ENCODE assay signal across 8 cellular contexts in the genomic region with DNA sequence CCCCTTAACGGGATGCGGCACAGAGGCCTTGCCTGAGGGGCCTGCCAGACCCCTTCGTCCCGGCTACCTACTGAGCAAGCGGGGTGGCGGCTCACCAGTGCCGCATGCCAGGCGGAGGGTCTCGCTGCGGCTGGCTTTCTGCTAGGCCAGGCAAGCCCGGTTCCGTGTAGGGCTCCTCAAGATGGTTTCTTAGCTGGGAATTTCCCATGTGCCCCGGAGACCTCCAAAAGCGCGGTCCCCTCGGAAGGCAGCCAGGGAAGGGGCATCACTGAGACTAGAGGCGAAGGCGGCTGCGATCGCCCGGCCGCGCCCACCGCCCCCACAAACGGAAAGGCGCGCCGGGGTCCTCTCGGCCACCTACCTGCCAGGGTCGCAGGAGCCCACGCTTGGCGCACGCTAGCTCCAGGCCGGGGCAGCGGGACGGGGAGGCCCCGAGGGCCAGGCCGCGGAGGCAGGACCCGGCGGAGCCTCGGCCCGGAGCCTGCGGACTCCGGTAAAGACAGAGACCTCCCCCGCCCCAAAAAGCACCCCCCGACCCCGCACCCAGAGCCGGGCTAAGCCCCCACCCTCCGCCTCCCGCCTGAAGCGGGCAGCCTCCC. TPM values are rescaled to one million over a fixed set of nuclear protein-coding genes. Genes with fewer than 3 reads are reported as not detected.
A peak's percentile ranks its signal among the peaks of the same experiment; 100 is the strongest.
DNase-seq lines count a peak whose midpoint lies in the region; ATAC-seq, FAIRE-seq and TF ChIP-seq lines count a peak whose summit lies in the region.

No MANE protein-coding gene starts in this region.

- no peaks in the 10 kb centered on the region for H3K36me3 ChIP-seq in PC-9 (ENCODE audit: low read depth)
- H3K36me3 ChIP-seq in GM12878 (ENCODE audit: control insufficient read depth in 2 of 2, insufficient read depth in 2 of 2, low read length in 1 of 2), result no peaks in the 10 kb centered on the region
- H3K36me3 ChIP-seq in kidney (ENCODE audit: control insufficient read depth in 1 of 2, insufficient read depth in 2 of 2, low read length in 2 of 2), result no peaks in the 10 kb centered on the region

- H3K27me3 ChIP-seq in PC-9 (ENCODE audit: insufficient read depth, low read depth) (no peaks in the 10 kb centered on the region), GM12878 (replicated peaks in 1 of 2; ENCODE audit: control insufficient read depth in 2 of 2, insufficient read depth in 2 of 2, low read length in 1 of 2) (no peaks in the 10 kb centered on the region)

- peaks cover 16% of the 10 kb centered on the region for H3K4me1 ChIP-seq in PC-9 (replicated peaks; ENCODE audit: insufficient read depth)
- H3K4me1 ChIP-seq in GM12878 (ENCODE audit: control insufficient read depth, insufficient read depth, low read length), result peaks cover 36% of the 10 kb centered on the region
- peaks cover 5 to 14% of the 10 kb centered on the region in 2 donors for H3K4me1 ChIP-seq in kidney (ENCODE audit: control insufficient read depth in 1 of 2, insufficient read depth in 1 of 2, low read depth in 1 of 2, low read length in 2 of 2)

- POLR2A ChIA-PET in PC-9 (lab: Charles Lee; ENCODE audit: unreplicated experiment) (no interaction called here), GM12878 (lab: Charles Lee) (interaction anchor here (0.6 to 1.6 kb wide), 8 partner anchors 11 to 78 kb away, joined by 3 to 7 read pairs (median 4); a partner anchor contains a TSS)

- CTCF ChIA-PET in PC-9 (lab: Charles Lee), result interaction anchor here (0.5 to 1.1 kb wide), 4 partner anchors 43 to 926 kb away, joined by 3 to 9 read pairs (median 4); a partner anchor contains a TSS
- CTCF ChIA-PET in GM12878 (lab: Yijun Ruan, JAX), result interaction anchor here (0.9 to 5.0 kb wide), 9 partner anchors 10 to 171 kb away, joined by 3 to 58 read pairs (median 6); a partner anchor contains a TSS

- RAD21 ChIA-PET in GM12878 (lab: Charles Lee; ENCODE audit: unreplicated experiment), result interaction anchor here (1.0 to 3.7 kb wide), 12 partner anchors 10 to 228 kb away, joined by 3 to 39 read pairs (median 6); a partner anchor contains a TSS

- peaks cover 4% of the 10 kb centered on the region; the same call in 1 of the 2 replicates for H4K20me1 ChIP-seq in PC-9 (ENCODE audit: insufficient read depth)
- no peaks in the 10 kb centered on the region for H4K20me1 ChIP-seq in GM12878 (ENCODE audit: control insufficient read depth, insufficient read depth)

- H3K4me3 ChIP-seq in PC-9, result peak overlapping the region; percentile 68
- H3K4me3 ChIP-seq in GM12878, result peak overlapping the region; percentile 78
- H3K4me3 ChIP-seq in kidney (ENCODE audit: low read length in 2 of 2), result peak overlapping the region; percentile 61 to 82

- H2AFZ ChIP-seq in PC-9 (peak overlapping the region; percentile 61), GM12878 (ENCODE audit: control insufficient read depth, low read depth, low read length) (no peak overlapping the region)

- in situ Hi-C loops in G401 (cut with HindIII; ENCODE audit: low sequenced_read_pairs) (loop anchor here (25.0 kb wide), 1 partner anchor 113 kb away; no protein-coding TSS in a partner anchor), GM12878 (cut with MboI) (no loop called here)

- WGBS in GM12878 (ENCODE audit: insufficient coverage, insufficient replicate concordance, low lambda C conversion rate, missing lambda C conversion rate), result 2% methylated on average over 50 of the region's 52 CpGs

- TF ChIP-seq CTCF in PC-9 (conservative IDR thresholded peaks at IDR 0.05) (no peak), GM12878 (IDR thresholded peaks at IDR 0.05 in 2 of 3, conservative IDR thresholded peaks at IDR 0.05 in 1 of 3; ENCODE audit: control insufficient read depth in 2 of 3, extremely low read depth in 1 of 3, insufficient read depth in 1 of 3, low read depth in 3 of 3, low read length in 3 of 3) (no peak), kidney (IDR thresholded peaks at IDR 0.05; ENCODE audit: borderline replicate concordance, extremely low read depth, insufficient read depth) (no peak)

- H3K79me2 ChIP-seq in PC-9 (ENCODE audit: low read depth), result peaks cover 44% of the 10 kb centered on the region
- peaks cover 39% of the 10 kb centered on the region for H3K79me2 ChIP-seq in GM12878 (ENCODE audit: control insufficient read depth, insufficient read depth, low read length)

- no peaks in the 10 kb centered on the region; the same call in 1 of the 2 replicates for H3F3A ChIP-seq in PC-9 (ENCODE audit: insufficient read depth, low read depth)

- DNase-seq in G401 (ENCODE audit: low spot score), result peak; percentile 46
- DNase-seq in PC-9, result peak in 1 of 2 experiments; percentile 9
- no peak for DNase-seq in GM12878 (ENCODE audit: low read depth, low spot score)
- DNase-seq in kidney, result peak; percentile 81
- peak; percentile 10 for DNase-seq in stimulated activated CD8-positive, alpha-beta memory T cell treated with anti-CD3 and anti-CD28 coated beads, Interleukin-12 subunit alpha, Interleukin-12 subunit beta, amount 100 ng/mL, for 4 hours (ENCODE audit: low read depth)
- no peak for DNase-seq in NOMO-1 treated with dmso at 0.1 percent for 144 hours (lab: John Stamatoyannopoulos, UW; ENCODE audit: unreplicated experiment)
- no peak for DNase-seq in kidney tubule cell (ENCODE audit: low spot score)

- H3K27ac ChIP-seq in PC-9, result no peak overlapping the region
- H3K27ac ChIP-seq in GM12878 (ENCODE audit: control insufficient read depth, insufficient read depth), result peak overlapping the region; percentile 87
- peak overlapping the region in 1 of 2 donors; percentile 98 for H3K27ac ChIP-seq in kidney (ENCODE audit: low read depth in 2 of 2, low read length in 2 of 2)

- peak overlapping the region; percentile 81 for H3K4me2 ChIP-seq in PC-9
- H3K4me2 ChIP-seq in GM12878 (ENCODE audit: control insufficient read depth, insufficient read depth), result peak overlapping the region; percentile 85

- BruUV-seq in PC-9 (replicated peaks; lab: Mats Ljungman, UMichigan) (TSS peak; percentile 29), GM12878 (replicated peaks; lab: Mats Ljungman, UMichigan) (no TSS peak)

- FAIRE-seq in GM12878 (lab: Jason Lieb, UNC) (no peak), kidney (lab: Jason Lieb, UNC) (no peak)

- intact Hi-C loops in PC-9 (cut with micrococcal nuclease; ENCODE audit: unreplicated experiment), result loop anchor here (1.0 to 5.0 kb wide), 3 partner anchors 32 to 153 kb away; no protein-coding TSS in a partner anchor
- intact Hi-C loops in GM12878 (cut with micrococcal nuclease; ENCODE audit: unreplicated experiment), result loop anchor here (1.0 to 2.0 kb wide), 3 partner anchors 26 to 76 kb away; no protein-coding TSS in a partner anchor
- intact Hi-C loops in kidney (cut with DNase I), result no loop called here

- no peak for TF ChIP-seq RAD21 in GM12878 (IDR thresholded peaks at IDR 0.05; ENCODE audit: insufficient read depth, low read depth, low read length)

- H3K9ac ChIP-seq in GM12878 (ENCODE audit: control insufficient read depth, insufficient read depth, low read length), result peak overlapping the region; percentile 83
- H3K9ac ChIP-seq in kidney (ENCODE audit: low read length in 2 of 2), result peak overlapping the region in 1 of 2 donors; percentile 91

- H3K9me3 ChIP-seq in PC-9 (ENCODE audit: insufficient read depth, low read depth) (no peaks in the 10 kb centered on the region), GM12878 (replicated peaks; ENCODE audit: control insufficient read depth, insufficient read depth, low read length) (no peaks in the 10 kb centered on the region), kidney (ENCODE audit: control insufficient read depth in 1 of 2, low read length in 2 of 2) (no peaks in the 10 kb centered on the region)

- SMC1A ChIA-PET in GM12878 (lab: Charles Lee; ENCODE audit: uncharacterized antibody, unreplicated experiment), result interaction anchor here (0.5 to 7.6 kb wide), 13 partner anchors 10 to 150 kb away, joined by 3 to 59 read pairs (median 4); a partner anchor contains a TSS

- no peak for TF ChIP-seq POLR2A in GM12878 (IDR thresholded peaks at IDR 0.05; ENCODE audit: low read depth, low read length)

- no peak for TF ChIP-seq EP300 in GM12878 (IDR thresholded peaks at IDR 0.05; ENCODE audit: borderline replicate concordance in 1 of 2, control insufficient read depth in 1 of 2, low read depth in 2 of 2, low read length in 2 of 2)

- H3K9me2 ChIP-seq in PC-9 (ENCODE audit: insufficient read depth), result no peaks in the 10 kb centered on the region

- ATAC-seq in GM12878 (peak; percentile 7), GM21528 (IDR thresholded peaks at IDR 0.05; ENCODE audit: low FRiP score, unreplicated experiment) (no peak)

RNA-seq across cellular contexts. Expression of a gene that starts 23.8 kb away (rescaled TPM):
- 3.4 and 5.3 TPM in 2 replicates for total RNA-seq in G401 (2014; rRNA removed; shearing (Covaris generic))
- total RNA-seq in PC-9 (2021) (23.8 and 27.4 TPM in 2 replicates), GM12878 (2014; rRNA removed) (24.1 and 26.8 TPM in 2 replicates), GM12878 (2014; rRNA removed; fragmentation: Illumina TruSeq; extraction: Trizol) (27.0 and 30.5 TPM in 2 replicates), GM12878 (2021) (88.1 and 92.2 TPM in 2 replicates), kidney (99.4 TPM)
- 350 and 390 TPM in 2 replicates for total RNA-seq in GM12878 (2013; cell fraction: nucleolus; rRNA removed)
- 10.0 TPM for polyA plus RNA-seq in GM12878 (2011; ENCODE audit: low read depth)
- polyA plus RNA-seq in GM12878 (2011; rRNA removed) (12.6 and 21.2 TPM in 2 replicates), GM12878 (2014; fragmentation: Illumina TruSeq; extraction: Trizol) (44.7 and 57.4 TPM in 2 replicates), GM12878 (2014; fragmentation: Nextera tagmentation; extraction: Ambion mirVana) (1 to 10 TPM; 2.6 to 3.3 TPM), GM12878 (2014; rRNA removed) (30.8 and 36.1 TPM in 2 replicates), GM12878 (2016; fragmentation: Nextera tagmentation; extraction: Ambion mirVana) (10 to 100 TPM; 11.0 to 16.4 TPM), kidney (ENCODE audit: insufficient read depth, low read depth, low replicate concordance) (5.0 TPM)
- 10.7 and 12.7 TPM in 2 replicates for polyA plus RNA-seq in GM12878 (2011; cell fraction: cytosol; rRNA removed)
- 68.4 and 143 TPM in 2 replicates for polyA plus RNA-seq in GM12878 (2011; cell fraction: nucleus; rRNA removed)
- polyA plus RNA-seq in GM12878 (2012), result 17.8 and 21.9 TPM in 2 replicates
- polyA minus RNA-seq in GM12878 (2011; rRNA and poly(A)+ RNA removed), result 47.1 and 52.2 TPM in 2 replicates
- polyA minus RNA-seq in GM12878 (2011; cell fraction: cytosol; rRNA and poly(A)+ RNA removed), result 18.7 and 21.0 TPM in 2 replicates
- 46.8 and 73.0 TPM in 2 replicates for polyA minus RNA-seq in GM12878 (2011; cell fraction: nucleus; rRNA and poly(A)+ RNA removed)

Comparison
In these comparisons a context has a peak if more than half of its experiments do, and no peak if none do; other contexts are left out.
1. DNase-seq: peak in G401 (single experiment), kidney (single experiment) and stimulated activated CD8-positive, alpha-beta memory T cell treated with anti-CD3 and anti-CD28 coated beads, Interleukin-12 subunit alpha, Interleukin-12 subunit beta, amount 100 ng/mL, for 4 hours (single experiment); none in GM12878 (single experiment), NOMO-1 treated with dmso at 0.1 percent for 144 hours (single experiment) and kidney tubule cell (single experiment).
2. Peak in every context shown above with its lines, with median percentiles within 50 percentile points of each other: H3K4me3 ChIP-seq.